22 cellular contexts compared by ENCODE assay signal in genomic region chr1:58628987-58629598, GRCh38. TPM values are rescaled to one million over a fixed set of nuclear protein-coding genes. Genes with fewer than 3 reads are reported as not detected.
A peak's percentile ranks its signal among the peaks of the same experiment; 100 is the strongest.
DNase-seq lines count a peak whose midpoint lies in the region; ATAC-seq and TF ChIP-seq lines count a peak whose summit lies in the region.
"Had no signal": no experiment of that assay in that cellular context is flagged by ENCODE, and none has a peak within 500 bp of the region (broad histone marks: within the 10 kb centered on the region; RNA-seq: fewer than 3 reads in every experiment).

No MANE protein-coding gene starts in this region.

- H2AFZ ChIP-seq in GM23338: 0 out of 2 replicates have a peak overlapping the region, but pooled peaks have one; percentile 28

- no peak overlapping the region for H3K4me3 ChIP-seq in GM23338
- H3K4me3 ChIP-seq: uterus had no signal

- H3K27ac ChIP-seq in GM23338 (ENCODE audit: low read depth): no peak overlapping the region
- H3K27ac ChIP-seq: uterus had no signal

- H3K36me3 Mint-ChIP-seq in GM23338 (ENCODE audit: low read depth) (no peaks in the 10 kb centered on the region), type B pancreatic cell (no peaks in the 10 kb centered on the region)
- H3K36me3 Mint-ChIP-seq: IgD-negative memory B cell had no signal

- no peaks in the 10 kb centered on the region for H3F3A ChIP-seq in GM23338 (replicated peaks; ENCODE audit: low read depth)

- DNase-seq in AG08395 (ENCODE audit: low spot score): peak; percentile 37
- DNase-seq in GM23338 (ENCODE audit: low spot score): no peak
- DNase-seq in kidney tubule cell (ENCODE audit: low spot score): peak; percentile 67
- no peak for DNase-seq in type B pancreatic cell (ENCODE audit: extremely low spot score, unreplicated experiment)
- DNase-seq in NCI-H1105 treated with DMSO at 0.1 percent for 48 hours (lab: John Stamatoyannopoulos, UW): no peak
- DNase-seq in cerebellar nuclear complex (lab: John Stamatoyannopoulos, UW): no peak
- DNase-seq: activated CD4-positive, alpha-beta T cell treated with anti-CD3 and anti-CD28 coated beads for 48 hours; activated gamma-delta T cell treated with Interleukin-2 at 50 U/mL for 16 hours; amniotic stem cell; CD8-positive, alpha-beta memory T cell; DND-41; effector memory CD8-positive, alpha-beta T cell; GOT3; head of caudate nucleus; NCI-H1694; NCI-H2227 treated with DMSO at 0.1 percent for 48 hours; stimulated activated CD4-positive, alpha-beta T cell treated with anti-CD3 and anti-CD28 coated beads, Interleukin-4, amount 100 ng/mL, for 24 hours; uterus had no signal

- no peak overlapping the region for H3K4me2 ChIP-seq in GM23338

- H4K20me1 ChIP-seq in GM23338 (replicated peaks; ENCODE audit: insufficient read depth): no peaks in the 10 kb centered on the region

- H3K4me3 Mint-ChIP-seq in GM23338: no peak overlapping the region
- no peak overlapping the region for H3K4me3 Mint-ChIP-seq in type B pancreatic cell
- H3K4me3 Mint-ChIP-seq: CD8-positive, alpha-beta memory T cell; effector memory CD8-positive, alpha-beta T cell; IgD-negative memory B cell had no signal

- TF ChIP-seq CTCF in GM23338 (conservative IDR thresholded peaks at IDR 0.05; ENCODE audit: low read depth in 2 of 2): no peak
- TF ChIP-seq CTCF in type B pancreatic cell (conservative IDR thresholded peaks at IDR 0.05): no peak

- no peak overlapping the region for H3K27ac Mint-ChIP-seq in GM23338
- no peak overlapping the region for H3K27ac Mint-ChIP-seq in type B pancreatic cell
- H3K27ac Mint-ChIP-seq: CD8-positive, alpha-beta memory T cell; effector memory CD8-positive, alpha-beta T cell; IgD-negative memory B cell had no signal

- no peaks in the 10 kb centered on the region for H3K4me1 ChIP-seq in GM23338 (ENCODE audit: insufficient read depth)
- H3K4me1 ChIP-seq: uterus had no signal

- no peaks in the 10 kb centered on the region for H3K27me3 ChIP-seq in GM23338 (ENCODE audit: insufficient read depth)
- H3K27me3 ChIP-seq: uterus had no signal

- ATAC-seq in GM23338: no peak
- ATAC-seq in SK-N-SH treated with all-trans-retinoic acid at 6 μM for 48 hours: peak; percentile 93
- no peak for ATAC-seq in GM18867 (IDR thresholded peaks at IDR 0.05; ENCODE audit: unreplicated experiment)
- ATAC-seq: effector memory CD8-positive, alpha-beta T cell; Panc1 had no signal

- H3K79me2 ChIP-seq in GM23338 (replicated peaks; ENCODE audit: insufficient read depth): no peaks in the 10 kb centered on the region

- H3K4me1 Mint-ChIP-seq in GM23338 (peaks cover 9% of the 10 kb centered on the region), type B pancreatic cell (ENCODE audit: unreplicated experiment) (peaks cover 7% of the 10 kb centered on the region)
- H3K4me1 Mint-ChIP-seq: CD8-positive, alpha-beta memory T cell; IgD-negative memory B cell had no signal

- peaks cover 7% of the 10 kb centered on the region; the same call in 2 of the 3 replicates for H3K9me3 Mint-ChIP-seq in GM23338
- peaks cover 5% of the 10 kb centered on the region for H3K9me3 Mint-ChIP-seq in type B pancreatic cell

- 0 out of 2 replicates have a peak, but pooled peaks cover 12% of the 10 kb centered on the region for H3K9me2 ChIP-seq in GM23338 (ENCODE audit: insufficient read depth)

- H3K27me3 Mint-ChIP-seq in GM23338 (ENCODE audit: insufficient read depth, low read depth, poor library complexity) (peaks cover 3% of the 10 kb centered on the region), type B pancreatic cell (no peaks in the 10 kb centered on the region)

- H3K36me3 ChIP-seq in GM23338 (ENCODE audit: insufficient read depth): no peaks in the 10 kb centered on the region
- H3K36me3 ChIP-seq: uterus had no signal

TF ChIP-seq in GM23338, 12 proteins besides CTCF, POLR2A, EP300 and RAD21:
- TF ChIP-seq ZNF331 (CRISPR knock-in tag; IDR thresholded peaks at IDR 0.05; ENCODE audit: low read depth) (no peak), CREB1 (CRISPR knock-in tag; IDR thresholded peaks at IDR 0.05; ENCODE audit: low read depth) (no peak), JUNB (IDR thresholded peaks at IDR 0.05; ENCODE audit: unreplicated experiment) (no peak), EZH2 (IDR thresholded peaks at IDR 0.05; ENCODE audit: low read depth, unreplicated experiment) (no peak)

TF ChIP-seq in SK-N-SH treated with all-trans-retinoic acid at 6 μM for 48 hours, 23 proteins besides CTCF, POLR2A, EP300 and RAD21:
- no peak for TF ChIP-seq ZNF565 (CRISPR knock-in tag; conservative IDR thresholded peaks at IDR 0.05; ENCODE audit: low read depth)
- no peak for TF ChIP-seq PPARA (CRISPR knock-in tag; IDR thresholded peaks at IDR 0.05; ENCODE audit: borderline replicate concordance)
- peak; percentile 73 for TF ChIP-seq ZFP3 (CRISPR knock-in tag; IDR thresholded peaks at IDR 0.05)
- TF ChIP-seq CSDC2 (CRISPR knock-in tag; IDR thresholded peaks at IDR 0.05): no peak
- TF ChIP-seq ZFP30 (CRISPR knock-in tag; IDR thresholded peaks at IDR 0.05): no peak
- TF ChIP-seq ZC3H10 (CRISPR knock-in tag; IDR thresholded peaks at IDR 0.05): no peak
- TF ChIP-seq OSR1 (CRISPR knock-in tag; IDR thresholded peaks at IDR 0.05): no peak
- TF ChIP-seq, protein P1, sequence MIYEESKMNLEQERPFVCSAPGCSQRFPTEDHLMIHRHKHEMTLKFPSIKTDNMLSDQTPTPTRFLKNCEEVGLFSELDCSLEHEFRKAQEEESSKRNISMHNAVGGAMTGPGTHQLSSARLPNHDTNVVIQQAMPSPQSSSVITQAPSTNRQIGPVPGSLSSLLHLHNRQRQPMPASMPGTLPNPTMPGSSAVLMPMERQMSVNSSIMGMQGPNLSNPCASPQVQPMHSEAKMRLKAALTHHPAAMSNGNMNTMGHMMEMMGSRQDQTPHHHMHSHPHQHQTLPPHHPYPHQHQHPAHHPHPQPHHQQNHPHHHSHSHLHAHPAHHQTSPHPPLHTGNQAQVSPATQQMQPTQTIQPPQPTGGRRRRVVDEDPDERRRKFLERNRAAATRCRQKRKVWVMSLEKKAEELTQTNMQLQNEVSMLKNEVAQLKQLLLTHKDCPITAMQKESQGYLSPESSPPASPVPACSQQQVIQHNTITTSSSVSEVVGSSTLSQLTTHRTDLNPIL (CRISPR knock-in tag; IDR thresholded peaks at IDR 0.05; ENCODE audit: low read depth): 0 out of 2 replicates have a peak, but pooled peaks have one; percentile 22
- no peak for TF ChIP-seq TCF4 (CRISPR knock-in tag; IDR thresholded peaks at IDR 0.05; ENCODE audit: borderline replicate concordance)
- no peak for TF ChIP-seq ARNTL (CRISPR knock-in tag; IDR thresholded peaks at IDR 0.05; ENCODE audit: borderline replicate concordance, low read depth)
- TF ChIP-seq ISL1 (CRISPR knock-in tag; IDR thresholded peaks at IDR 0.05): peak; percentile 88
- no peak for TF ChIP-seq ZNF8 (CRISPR knock-in tag; IDR thresholded peaks at IDR 0.05)
- no peak for TF ChIP-seq POU6F1 (CRISPR knock-in tag; IDR thresholded peaks at IDR 0.05; ENCODE audit: borderline replicate concordance, low read depth)
- TF ChIP-seq TOX (CRISPR knock-in tag; IDR thresholded peaks at IDR 0.05; ENCODE audit: borderline replicate concordance): no peak
- TF ChIP-seq ZNF70 (CRISPR knock-in tag; IDR thresholded peaks at IDR 0.05): no peak

RNA-seq across cellular contexts. Expression of gene TACSTD2, which starts 52.0 kb away (rescaled TPM):
- total RNA-seq in GM23338 (2014; rRNA removed; shearing (Covaris generic)): 1.4 and 1.5 TPM in 2 replicates
- polyA plus RNA-seq in GM23338 (2016; fragmentation: Nextera tagmentation; extraction: Ambion mirVana): 0.77 and 0.86 TPM in 2 replicates
- 21.2 and 39.7 TPM in 2 replicates for total RNA-seq in type B pancreatic cell (ENCODE audit: low replicate concordance)
- total RNA-seq: CD8-positive, alpha-beta memory T cell had no signal
- polyA plus RNA-seq: CD8-positive, alpha-beta memory T cell; IgD-negative memory B cell had no signal

Comparison
In these comparisons a context has a peak if more than half of its experiments do, and no peak if none do; other contexts are left out.
1. DNase-seq: peak in AG08395 (single experiment) and kidney tubule cell (single experiment); none in GM23338 (single experiment), type B pancreatic cell (single experiment), NCI-H1105 treated with DMSO at 0.1 percent for 48 hours (single experiment) and cerebellar nuclear complex (0 of 2).